In genomic region chr19:30029721-30030510, GRCh38 we compare ENCODE assay signal across 9 cellular contexts.
A peak's percentile ranks its signal among the peaks of the same experiment; 100 is the strongest.
DNase-seq lines count a peak whose midpoint lies in the region; ATAC-seq and TF ChIP-seq lines count a peak whose summit lies in the region.
"Had no signal": no experiment of that assay in that cellular context is flagged by ENCODE, and none has a peak within 500 bp of the region (broad histone marks: within the 10 kb centered on the region; RNA-seq: fewer than 3 reads in every experiment).

No MANE protein-coding gene starts in this region.

- POLR2A ChIA-PET in HEK293T (lab: Yijun Ruan, JAX): no interaction called here

- CTCF ChIA-PET in HEK293T (lab: Yijun Ruan, JAX): interaction anchor here (0.7 kb wide), 1 partner anchor 683 kb away, joined by 3 read pairs; no protein-coding TSS in a partner anchor

- peak; percentile 97 for ATAC-seq in GM18511 (IDR thresholded peaks at IDR 0.05; ENCODE audit: unreplicated experiment)
- ATAC-seq: mucosa of descending colon had no signal

- DNase-seq in HEK293T (ENCODE audit: extremely low spot score): no peak
- peak; percentile 94 for DNase-seq in M059J (ENCODE audit: low read depth)
- peak; percentile 94 for DNase-seq in foreskin melanocyte
- DNase-seq in iPS-NIHi11 (ENCODE audit: low spot score): no peak
- no peak for DNase-seq in cerebellar cortex (ENCODE audit: low spot score)
- no peak for DNase-seq in hippocampal formation (lab: John Stamatoyannopoulos, UW)
- no peak for DNase-seq in effector CD4-positive, alpha-beta T cell
- DNase-seq: mucosa of descending colon had no signal

TF ChIP-seq in HEK293T, 16 proteins besides CTCF, POLR2A, EP300 and RAD21:
- TF ChIP-seq, protein P1, sequence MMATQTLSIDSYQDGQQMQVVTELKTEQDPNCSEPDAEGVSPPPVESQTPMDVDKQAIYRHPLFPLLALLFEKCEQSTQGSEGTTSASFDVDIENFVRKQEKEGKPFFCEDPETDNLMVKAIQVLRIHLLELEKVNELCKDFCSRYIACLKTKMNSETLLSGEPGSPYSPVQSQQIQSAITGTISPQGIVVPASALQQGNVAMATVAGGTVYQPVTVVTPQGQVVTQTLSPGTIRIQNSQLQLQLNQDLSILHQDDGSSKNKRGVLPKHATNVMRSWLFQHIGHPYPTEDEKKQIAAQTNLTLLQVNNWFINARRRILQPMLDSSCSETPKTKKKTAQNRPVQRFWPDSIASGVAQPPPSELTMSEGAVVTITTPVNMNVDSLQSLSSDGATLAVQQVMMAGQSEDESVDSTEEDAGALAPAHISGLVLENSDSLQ (IDR thresholded peaks at IDR 0.05): 0 out of 2 replicates have a peak, but pooled peaks have one; percentile 17
- no peak for TF ChIP-seq SUZ12 (IDR thresholded peaks at IDR 0.05)

Comparison
In these comparisons a context has a peak if more than half of its experiments do, and no peak if none do; other contexts are left out.
1. DNase-seq: peak in M059J (single experiment) and foreskin melanocyte (single experiment); none in HEK293T (single experiment), iPS-NIHi11 (single experiment), cerebellar cortex (single experiment), hippocampal formation (0 of 2) and effector CD4-positive, alpha-beta T cell (single experiment).